20 cellular contexts compared by ENCODE assay signal in the genomic region with DNA sequence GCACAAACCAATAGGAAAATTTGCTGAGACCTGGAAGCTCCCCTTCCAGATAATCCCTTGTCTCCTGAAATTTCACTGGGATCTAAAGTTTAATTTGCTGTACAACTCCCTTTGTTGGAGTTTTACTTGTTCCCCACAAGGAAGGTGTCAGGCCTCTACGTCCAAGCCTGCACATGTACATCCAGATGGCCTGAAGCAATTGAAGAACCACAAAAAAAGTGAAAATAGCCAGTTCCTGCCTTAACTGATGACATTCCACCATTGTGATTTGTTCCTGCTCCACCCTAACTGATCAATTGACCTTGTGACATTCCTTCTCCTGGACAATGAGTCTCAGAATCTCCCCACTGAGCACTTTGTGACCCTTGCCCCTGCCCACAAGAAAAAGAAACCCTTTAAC.
"Had no signal": no experiment of that assay in that cellular context is flagged by ENCODE, and none has a peak within 500 bp of the region (broad histone marks: within the 10 kb centered on the region; RNA-seq: fewer than 3 reads in every experiment).

No MANE protein-coding gene starts in this region.

- H3K4me3 ChIP-seq: coronary artery, esophagus muscularis mucosa, gastrocnemius medialis, heart right ventricle, left lung, lower lobe of right lung had no signal

- DNase-seq: effector CD8-positive, alpha-beta T cell; effector memory CD8-positive, alpha-beta T cell; foreskin melanocyte; gastrocnemius medialis; glutamatergic neuron; head of caudate nucleus; heart right ventricle; hippocampal formation; left cardiac atrium; left lung; left ventricle myocardium superior; lower lobe of right lung; mesenchymal stem cell; midbrain had no signal

- H3K36me3 ChIP-seq: esophagus muscularis mucosa, gastrocnemius medialis, heart right ventricle, left lung, lower lobe of right lung had no signal

- H3K27me3 Mint-ChIP-seq: effector memory CD8-positive, alpha-beta T cell had no signal

- H3K27ac ChIP-seq: coronary artery, esophagus muscularis mucosa, gastrocnemius medialis, heart right ventricle, left lung, lower lobe of right lung had no signal

- H3K4me1 ChIP-seq: esophagus muscularis mucosa, gastrocnemius medialis, heart right ventricle, left lung, lower lobe of right lung had no signal

- H3K4me3 Mint-ChIP-seq: effector memory CD8-positive, alpha-beta T cell had no signal

- H3K27me3 ChIP-seq: esophagus muscularis mucosa, gastrocnemius medialis, heart right ventricle, left lung had no signal

- H3K9me3 ChIP-seq: esophagus muscularis mucosa, gastrocnemius medialis, lower lobe of right lung had no signal

- H3K27ac Mint-ChIP-seq: effector memory CD8-positive, alpha-beta T cell had no signal

- FAIRE-seq: colon, endothelial cell of umbilical vein, islet of Langerhans, keratinocyte had no signal
